ENCODE assay signal across 9 cellular contexts in genomic region chr11:99069831-99070444, GRCh38. TPM values are rescaled to one million over a fixed set of nuclear protein-coding genes. Genes with fewer than 3 reads are reported as not detected.
DNase-seq lines count a peak whose midpoint lies in the region; ATAC-seq, FAIRE-seq and TF ChIP-seq lines count a peak whose summit lies in the region.
"Had no signal": no experiment of that assay in that cellular context is flagged by ENCODE, and none has a peak within 500 bp of the region (broad histone marks: within the 10 kb centered on the region; RNA-seq: fewer than 3 reads in every experiment).

No MANE protein-coding gene starts in this region.

- H3K9ac ChIP-seq in MM.1S (ENCODE audit: low read length) (peak overlapping the region; percentile 74), HepG2 (ENCODE audit: insufficient read depth, low read depth, low read length) (no peak overlapping the region)

- no peaks in the 10 kb centered on the region for H3K9me3 ChIP-seq in MM.1S (replicated peaks; ENCODE audit: insufficient read depth, low read length)
- no peaks in the 10 kb centered on the region for H3K9me3 ChIP-seq in HepG2 (ENCODE audit: low read length)
- no peaks in the 10 kb centered on the region for H3K9me3 ChIP-seq in transverse colon

- 2% methylated on average over 7 of the region's 8 CpGs for WGBS in HepG2 (ENCODE audit: low lambda C conversion rate)
- WGBS in transverse colon (ENCODE audit: low coverage in 1 of 2), 2 donors: 9 to 13% methylated on average over 4 to 8 of the region's 8 CpGs

- H4K20me1 ChIP-seq in MM.1S (ENCODE audit: insufficient read depth, low read length) (no peaks in the 10 kb centered on the region), HepG2 (ENCODE audit: insufficient read depth, low read length) (no peaks in the 10 kb centered on the region)

- H2AFZ ChIP-seq in MM.1S (ENCODE audit: low read length) (peak overlapping the region; percentile 78), HepG2 (ENCODE audit: low read length) (peak overlapping the region; percentile 93)

- H3F3A ChIP-seq in MM.1S (ENCODE audit: insufficient read depth, low read length): peaks cover 22% of the 10 kb centered on the region

- CTCF ChIA-PET in HepG2 (lab: Yijun Ruan, JAX; ENCODE audit: low intra/inter-chr PET ratio, low total read pairs): no interaction called here

- in situ Hi-C loops in HepG2 (cut with HindIII; ENCODE audit: extremely low pct_ligation_motif_present, low pct_unique_long_range_greater_than_20kb): no loop called here
- in situ Hi-C loops in transverse colon (cut with MboI; ENCODE audit: low pct_ligation_motif_present in 1 of 4, low pct_unique_long_range_greater_than_20kb in 1 of 4, low sequenced_read_pairs in 3 of 4): no loop called here

- H3K79me2 ChIP-seq in MM.1S (ENCODE audit: low read length) (no peaks in the 10 kb centered on the region), HepG2 (ENCODE audit: insufficient read depth, low read length) (no peaks in the 10 kb centered on the region)

- TF ChIP-seq RAD21 in HepG2 (CRISPR knock-in tag; IDR thresholded peaks at IDR 0.05): no peak

- TF ChIP-seq EP300 in HepG2 (IDR thresholded peaks at IDR 0.05; ENCODE audit: low read depth in 2 of 2, low read length in 2 of 2) (no peak), HepG2 (CRISPR knock-in tag; IDR thresholded peaks at IDR 0.05; ENCODE audit: borderline replicate concordance) (no peak), transverse colon (IDR thresholded peaks at IDR 0.05; ENCODE audit: low read depth) (no peak)

- H3K4me2 ChIP-seq in MM.1S (ENCODE audit: low read depth, low read length) (peak overlapping the region; percentile 78), HepG2 (ENCODE audit: low read depth, low read length) (peak overlapping the region; percentile 76)

- H3K9me2 ChIP-seq in MM.1S (replicated peaks; ENCODE audit: insufficient read depth, low read length): no peaks in the 10 kb centered on the region

- TF ChIP-seq POLR2A in HepG2 (IDR thresholded peaks at IDR 0.05; ENCODE audit: insufficient read depth in 1 of 2, low read depth in 2 of 2, low read length in 2 of 2): no peak
- no peak for TF ChIP-seq POLR2A in transverse colon (IDR thresholded peaks at IDR 0.05)

- TF ChIP-seq CTCF in MM.1S (IDR thresholded peaks at IDR 0.05; ENCODE audit: low read length): peak; percentile 34
- TF ChIP-seq CTCF in HepG2 (CRISPR knock-in tag; IDR thresholded peaks at IDR 0.05): peak; percentile 28; the same call in 1 of the 2 replicates
- no peak for TF ChIP-seq CTCF in transverse colon (IDR thresholded peaks at IDR 0.05)

- peaks cover 21% of the 10 kb centered on the region for H3K4me1 ChIP-seq in MM.1S (ENCODE audit: low read length)
- no peaks in the 10 kb centered on the region for H3K4me1 ChIP-seq in HepG2 (ENCODE audit: insufficient read depth, low read length)
- H3K4me1 ChIP-seq in transverse colon: no peaks in the 10 kb centered on the region

- DNase-seq in DMS79 treated with DMSO at 0.1 percent for 48 hours (lab: John Stamatoyannopoulos, UW): peak; percentile 41
- no peak for DNase-seq in DMS79 (lab: John Stamatoyannopoulos, UW)
- DNase-seq in HCEC 1CT: peak; percentile 45
- DNase-seq in MM.1S: peak; percentile 82
- peak; percentile 1 for DNase-seq in amniotic stem cell (lab: John Stamatoyannopoulos, UW)
- peak; percentile 3 for DNase-seq in HepG2 (ENCODE audit: low spot score)
- DNase-seq in transverse colon: peak; percentile 12
- no peak for DNase-seq in stimulated activated CD4-positive, alpha-beta T cell treated with anti-CD3 and anti-CD28 coated beads, Interleukin-4, amount 100 ng/mL, for 24 hours

- intact Hi-C loops in HepG2 (cut with micrococcal nuclease; ENCODE audit: unreplicated experiment): no loop called here
- intact Hi-C loops in transverse colon (cut with DNase I; ENCODE audit: low total_unique reads): no loop called here

- peak; percentile 93 for ATAC-seq in HepG2

- H3K27ac ChIP-seq in MM.1S (ENCODE audit: low read length) (peak overlapping the region; percentile 96), HepG2 (ENCODE audit: extremely low read length, insufficient read depth, low read length) (no peak overlapping the region), transverse colon (no peak overlapping the region)
- H3K27ac ChIP-seq: 22Rv1 had no signal

- no peaks in the 10 kb centered on the region for H3K27me3 ChIP-seq in MM.1S (replicated peaks; ENCODE audit: insufficient read depth, low read length)
- no peaks in the 10 kb centered on the region for H3K27me3 ChIP-seq in HepG2 (ENCODE audit: control insufficient read depth in 1 of 2, insufficient read depth in 2 of 2, low read length in 2 of 2)
- no peaks in the 10 kb centered on the region for H3K27me3 ChIP-seq in transverse colon

- H3K36me3 ChIP-seq in MM.1S (replicated peaks; ENCODE audit: insufficient read depth, low read length) (no peaks in the 10 kb centered on the region), HepG2 (replicated peaks in 1 of 2; ENCODE audit: control insufficient read depth in 1 of 2, insufficient read depth in 2 of 2, low read length in 2 of 2) (no peaks in the 10 kb centered on the region), transverse colon (no peaks in the 10 kb centered on the region)

- POLR2A ChIA-PET in HepG2 (lab: Yijun Ruan, JAX): no interaction called here

- FAIRE-seq in HepG2 (lab: Jason Lieb, UNC): no peak

- H3K4me3 ChIP-seq in MM.1S (ENCODE audit: low read length) (peak overlapping the region; percentile 82), HepG2 (replicated peaks in 1 of 3; ENCODE audit: insufficient read depth in 1 of 3, low read depth in 2 of 3, low read length in 3 of 3) (peak overlapping the region; percentile 41 to 44 (median 44); a peak in 5 of 6 replicates), transverse colon (peak overlapping the region in 3 of 4 donors; percentile 17 to 37 (median 24))

- no TSS peak for BruUV-seq in HepG2 (replicated peaks; lab: Mats Ljungman, UMichigan)

TF ChIP-seq in HepG2, 621 proteins besides CTCF, POLR2A, EP300 and RAD21 (continues in another document):
- TF ChIP-seq ZNF766 (CRISPR knock-in tag; IDR thresholded peaks at IDR 0.05; ENCODE audit: borderline replicate concordance) (no peak), ZFAT (CRISPR knock-in tag; conservative IDR thresholded peaks at IDR 0.05) (no peak), DDIT3 (CRISPR knock-in tag; IDR thresholded peaks at IDR 0.05) (no peak), HMGXB4 (CRISPR knock-in tag; IDR thresholded peaks at IDR 0.05; ENCODE audit: borderline replicate concordance in 1 of 2, low read depth in 1 of 2) (no peak), PAX8 (CRISPR knock-in tag; IDR thresholded peaks at IDR 0.05; ENCODE audit: borderline replicate concordance) (no peak), SALL1 (CRISPR knock-in tag; IDR thresholded peaks at IDR 0.05) (no peak), MAZ (IDR thresholded peaks at IDR 0.05; ENCODE audit: borderline replicate concordance, low read depth, low read length) (no peak), MAZ (CRISPR knock-in tag; IDR thresholded peaks at IDR 0.05; ENCODE audit: low read depth) (no peak), ZSCAN29 (CRISPR knock-in tag; conservative IDR thresholded peaks at IDR 0.05) (no peak), HNF4G (IDR thresholded peaks at IDR 0.05; ENCODE audit: borderline replicate concordance, low read depth, low read length) (no peak), HNF4G (CRISPR knock-in tag; IDR thresholded peaks at IDR 0.05; ENCODE audit: borderline replicate concordance, low read depth) (no peak), KAT7 (CRISPR knock-in tag; IDR thresholded peaks at IDR 0.05; ENCODE audit: borderline replicate concordance) (no peak)

RNA-seq across cellular contexts. Expression of gene CNTN5, which starts 49.2 kb away (rescaled TPM):
- not detected in 2 replicates for total RNA-seq in HepG2 (2016; rRNA removed; fragmentation: Illumina TruSeq; extraction: Trizol)
- total RNA-seq in HepG2 (2016; cell fraction: cytosol; rRNA removed; fragmentation: Illumina TruSeq; extraction: Trizol; ENCODE audit: low read depth): not detected in 2 replicates
- not detected in 2 replicates for total RNA-seq in HepG2 (2016; cell fraction: insoluble cytoplasmic fraction; rRNA removed; fragmentation: Illumina TruSeq; extraction: Trizol)
- not detected in 2 replicates for total RNA-seq in HepG2 (2016; cell fraction: membrane; rRNA removed; fragmentation: Illumina TruSeq; extraction: Trizol)
- not detected in 2 replicates for total RNA-seq in HepG2 (2016; cell fraction: nucleus; rRNA removed; fragmentation: Illumina TruSeq; extraction: Trizol)
- polyA plus RNA-seq in HepG2 (2011; rRNA removed): not detected in 2 replicates
- not detected in 2 replicates for polyA plus RNA-seq in HepG2 (2011; cell fraction: cytosol; rRNA removed)
- polyA plus RNA-seq in HepG2 (2011; cell fraction: nucleus; rRNA removed): not detected in 2 replicates
- not detected in 2 replicates for polyA plus RNA-seq in HepG2 (2012)
- not detected in 2 replicates for polyA plus RNA-seq in HepG2 (2016; cell fraction: cytosol; fragmentation: Illumina TruSeq; extraction: Trizol; ENCODE audit: low read depth)
- not detected in 2 replicates for polyA plus RNA-seq in HepG2 (2016; cell fraction: insoluble cytoplasmic fraction; fragmentation: Illumina TruSeq; extraction: Trizol; ENCODE audit: low read depth)
- polyA plus RNA-seq in HepG2 (2016; cell fraction: membrane; fragmentation: Illumina TruSeq; extraction: Trizol; ENCODE audit: low read depth): not detected in 2 replicates
- not detected in 2 replicates for polyA plus RNA-seq in HepG2 (2016; cell fraction: nucleus; fragmentation: Illumina TruSeq; extraction: Trizol; ENCODE audit: insufficient read depth, low read depth)
- polyA minus RNA-seq in HepG2 (2011; rRNA and poly(A)+ RNA removed; ENCODE audit: low replicate concordance): not detected in 2 replicates
- polyA minus RNA-seq in HepG2 (2011; cell fraction: cytosol; rRNA and poly(A)+ RNA removed): not detected in 2 replicates
- not detected in 2 replicates for polyA minus RNA-seq in HepG2 (2011; cell fraction: nucleus; rRNA and poly(A)+ RNA removed)
- total RNA-seq in transverse colon: under 1 TPM in 1 of 4 donors, not detected in 3; 0.14 TPM

Comparison
In these comparisons a context has a peak if more than half of its experiments do, and no peak if none do; other contexts are left out.
1. DNase-seq: peak in DMS79 treated with DMSO at 0.1 percent for 48 hours (single experiment), HCEC 1CT (single experiment), MM.1S (single experiment), amniotic stem cell (single experiment), HepG2 (single experiment) and transverse colon (single experiment); none in DMS79 (single experiment) and stimulated activated CD4-positive, alpha-beta T cell treated with anti-CD3 and anti-CD28 coated beads, Interleukin-4, amount 100 ng/mL, for 24 hours (single experiment).
2. H3K4me3 ChIP-seq: peak in every context shown above with its lines; median percentile 82 in MM.1S; 44 in HepG2; 24 in transverse colon.
3. CTCF ChIP-seq: peak in MM.1S (single experiment) and HepG2 (single experiment); none in transverse colon (0 of 5).